2 cellular contexts compared by ENCODE assay signal in the genomic region with DNA sequence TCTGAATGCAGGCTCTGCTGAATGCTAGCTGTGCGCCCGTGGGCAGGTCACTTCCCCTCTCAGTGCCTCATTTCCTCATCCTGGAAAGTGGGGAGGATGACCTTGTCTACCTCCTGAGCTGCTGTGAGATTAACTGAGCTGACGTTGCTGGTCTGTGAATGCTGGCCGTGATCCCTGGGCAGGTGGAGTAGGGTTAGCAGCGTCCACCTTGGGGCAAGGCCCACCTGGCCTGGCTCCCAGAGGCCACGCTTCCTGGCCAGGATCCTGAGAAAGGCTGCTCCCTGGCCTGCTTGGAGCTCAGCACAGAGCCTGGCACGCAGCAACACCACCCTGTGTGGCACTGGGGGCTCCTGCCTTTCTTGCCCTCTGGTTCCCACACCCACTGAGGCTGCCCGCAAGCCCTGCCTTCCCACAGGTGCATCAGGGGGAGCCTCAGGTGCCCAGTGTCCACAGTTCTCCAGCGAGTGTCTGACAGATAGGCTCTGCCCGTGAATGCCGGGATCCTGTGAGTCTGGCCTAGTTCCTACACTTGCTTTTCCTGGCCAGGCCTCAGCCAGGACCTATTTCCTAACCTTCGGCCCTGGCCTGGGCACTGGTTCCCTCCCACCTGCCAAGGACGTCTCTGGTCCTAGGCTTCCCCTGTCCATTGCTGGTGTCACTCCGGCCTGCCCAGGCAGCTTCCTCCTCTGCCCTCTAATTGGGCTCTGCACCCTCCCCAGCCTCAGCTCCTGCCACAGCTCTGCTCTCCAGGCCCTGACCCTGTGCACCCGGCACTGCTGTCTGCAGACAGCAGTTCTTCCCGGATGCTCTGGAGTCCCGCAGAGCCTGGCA.
TF ChIP-seq lines count a peak whose summit lies in the region.

No MANE protein-coding gene starts in this region.

TF ChIP-seq in A549, 52 proteins besides CTCF, POLR2A, EP300 and RAD21:
- TF ChIP-seq HEYL (CRISPR knock-in tag; IDR thresholded peaks at IDR 0.05): no peak
- no peak for TF ChIP-seq MAZ (IDR thresholded peaks at IDR 0.05; ENCODE audit: borderline replicate concordance, low read depth, low read length)
- no peak for TF ChIP-seq HOXB13 (CRISPR knock-in tag; IDR thresholded peaks at IDR 0.05; ENCODE audit: low read depth)
- no peak for TF ChIP-seq CBX8 (IDR thresholded peaks at IDR 0.05)

TF ChIP-seq in endothelial cell of umbilical vein, 7 proteins besides CTCF, POLR2A, EP300 and RAD21:
- no peak for TF ChIP-seq JUN (IDR thresholded peaks at IDR 0.05; ENCODE audit: borderline replicate concordance, insufficient read depth, insufficient read length, low read depth)
- TF ChIP-seq, protein P1, sequence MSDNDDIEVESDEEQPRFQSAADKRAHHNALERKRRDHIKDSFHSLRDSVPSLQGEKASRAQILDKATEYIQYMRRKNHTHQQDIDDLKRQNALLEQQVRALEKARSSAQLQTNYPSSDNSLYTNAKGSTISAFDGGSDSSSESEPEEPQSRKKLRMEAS (IDR thresholded peaks at IDR 0.05; ENCODE audit: insufficient read depth, insufficient read length): no peak
- no peak for TF ChIP-seq POLR2AphosphoS5 (IDR thresholded peaks at IDR 0.05; ENCODE audit: insufficient read depth, low read depth, low read length)
- TF ChIP-seq MYC (IDR thresholded peaks at IDR 0.05; ENCODE audit: low read depth, low read length): no peak
- TF ChIP-seq GATA2 (IDR thresholded peaks at IDR 0.05; ENCODE audit: insufficient read depth, insufficient read length, low read depth, low read length): no peak
- TF ChIP-seq EZH2 (IDR thresholded peaks at IDR 0.05; ENCODE audit: borderline replicate concordance, low read depth, low read length, severe bottlenecking): no peak
- TF ChIP-seq FOS (IDR thresholded peaks at IDR 0.05; ENCODE audit: borderline replicate concordance, insufficient read depth, low read length): no peak
TF ChIP-seq in endothelial cell of umbilical vein: peak in this region for 0.
